In the genomic region with DNA sequence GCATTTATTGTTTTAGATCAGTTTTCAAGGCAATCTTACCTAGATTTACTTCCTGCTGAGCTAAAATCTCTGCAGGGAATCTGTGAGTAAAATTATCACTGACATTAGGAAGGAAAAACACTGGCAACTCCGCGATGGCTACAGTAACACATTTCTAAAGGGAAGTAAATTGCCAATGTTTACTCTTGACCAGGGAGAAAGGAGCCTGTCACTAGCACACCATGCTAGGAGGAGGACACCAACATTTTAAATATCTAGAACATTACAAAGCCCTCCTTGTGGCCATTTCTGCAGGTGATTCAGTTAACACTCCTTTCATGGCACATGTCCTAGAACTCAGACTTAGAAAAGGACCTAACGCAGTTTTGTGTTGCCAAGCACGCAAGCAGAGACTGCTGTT, we compare ENCODE assay signal across 20 cellular contexts. TPM values are rescaled to one million over a fixed set of nuclear protein-coding genes. Genes with fewer than 3 reads are reported as not detected.
DNase-seq lines count a peak whose midpoint lies in the region; ATAC-seq and TF ChIP-seq lines count a peak whose summit lies in the region.
"Had no signal": no experiment of that assay in that cellular context is flagged by ENCODE, and none has a peak within 500 bp of the region (broad histone marks: within the 10 kb centered on the region; RNA-seq: fewer than 3 reads in every experiment).

No MANE protein-coding gene starts in this region.

- H3K27me3 Mint-ChIP-seq in brain (no peaks in the 10 kb centered on the region), nephron progenitor cell (ENCODE audit: low read depth, poor library complexity) (no peaks in the 10 kb centered on the region)
- H3K27me3 Mint-ChIP-seq in naive thymus-derived CD4-positive, alpha-beta T cell: peaks cover 0 to 4% (median 0%) of the 10 kb centered on the region in 5 donors

- H3K27ac Mint-ChIP-seq in brain (peak overlapping the region in 4 of 5 experiments; percentile 3 to 78 (median 24)), nephron progenitor cell (peak overlapping the region; percentile 79)
- H3K27ac Mint-ChIP-seq in naive thymus-derived CD4-positive, alpha-beta T cell: no peak overlapping the region
- H3K27ac Mint-ChIP-seq: CD8-positive, alpha-beta T cell had no signal

- no peak for TF ChIP-seq POLR2A in upper lobe of left lung (IDR thresholded peaks at IDR 0.05)

- TF ChIP-seq EP300 in upper lobe of left lung (IDR thresholded peaks at IDR 0.05): no peak

- WGBS in upper lobe of left lung, 2 donors: 55 to 67% methylated on average over 4 of the region's 4 CpGs

- H3K4me1 Mint-ChIP-seq in brain (peaks cover 44% of the 10 kb centered on the region), nephron progenitor cell (peaks cover 27% of the 10 kb centered on the region)
- peaks cover 0 to 10% (median 0%) of the 10 kb centered on the region in 7 donors for H3K4me1 Mint-ChIP-seq in naive thymus-derived CD4-positive, alpha-beta T cell

- H3K27me3 ChIP-seq in upper lobe of left lung: no peaks in the 10 kb centered on the region
- H3K27me3 ChIP-seq in naive thymus-derived CD4-positive, alpha-beta T cell (ENCODE audit: control insufficient read depth in 2 of 2, insufficient read depth in 2 of 2, low read length in 2 of 2): no peaks in the 10 kb centered on the region
- H3K27me3 ChIP-seq: BLaER1 had no signal

- peaks cover 22% of the 10 kb centered on the region for H3K36me3 Mint-ChIP-seq in brain
- peaks cover 34% of the 10 kb centered on the region for H3K36me3 Mint-ChIP-seq in nephron progenitor cell (ENCODE audit: low read depth)
- no peaks in the 10 kb centered on the region for H3K36me3 Mint-ChIP-seq in naive thymus-derived CD4-positive, alpha-beta T cell
- H3K36me3 Mint-ChIP-seq: CD8-positive, alpha-beta T cell had no signal

- no peaks in the 10 kb centered on the region for H3K9me3 ChIP-seq in upper lobe of left lung
- H3K9me3 ChIP-seq in naive thymus-derived CD4-positive, alpha-beta T cell (ENCODE audit: control insufficient read depth in 2 of 3, low read length in 3 of 3): no peaks in the 10 kb centered on the region
- H3K9me3 ChIP-seq: A549, SK-N-SH had no signal

- no peak overlapping the region for H3K27ac ChIP-seq in upper lobe of left lung
- no peak overlapping the region for H3K27ac ChIP-seq in naive thymus-derived CD4-positive, alpha-beta T cell (ENCODE audit: low read depth, low read length)
- H3K27ac ChIP-seq: A549, BLaER1 had no signal

- no peak for TF ChIP-seq CTCF in brain (conservative IDR thresholded peaks at IDR 0.05)
- no peak for TF ChIP-seq CTCF in nephron progenitor cell (IDR thresholded peaks at IDR 0.05)
- TF ChIP-seq CTCF in upper lobe of left lung (IDR thresholded peaks at IDR 0.05): no peak

- CTCF ChIA-PET in naive thymus-derived CD4-positive, alpha-beta T cell (lab: Charles Lee): no interaction called here

- H3K9me3 Mint-ChIP-seq in brain (no peaks in the 10 kb centered on the region), nephron progenitor cell (no peaks in the 10 kb centered on the region)
- H3K9me3 Mint-ChIP-seq in naive thymus-derived CD4-positive, alpha-beta T cell: peaks cover 0 to 3% (median 0%) of the 10 kb centered on the region in 11 donors
- H3K9me3 Mint-ChIP-seq: CD8-positive, alpha-beta T cell had no signal

- POLR2A ChIA-PET in naive thymus-derived CD4-positive, alpha-beta T cell (lab: Charles Lee): no interaction called here

- no peak for ATAC-seq in upper lobe of left lung (ENCODE audit: low FRiP score in 2 of 2)
- ATAC-seq in naive thymus-derived CD4-positive, alpha-beta T cell: no peak
- ATAC-seq: A549; CD8-positive, alpha-beta T cell; HCT116 had no signal

- H3K4me3 ChIP-seq in upper lobe of left lung: no peak overlapping the region
- H3K4me3 ChIP-seq in naive thymus-derived CD4-positive, alpha-beta T cell (ENCODE audit: low read length): no peak overlapping the region
- H3K4me3 ChIP-seq: A549, BLaER1 had no signal

- intact Hi-C loops in naive thymus-derived CD4-positive, alpha-beta T cell (cut with micrococcal nuclease): no loop called here

- H3K36me3 ChIP-seq in upper lobe of left lung: no peaks in the 10 kb centered on the region
- H3K36me3 ChIP-seq in naive thymus-derived CD4-positive, alpha-beta T cell (ENCODE audit: control insufficient read depth in 2 of 3, insufficient read depth in 3 of 3, low read length in 3 of 3): no peaks in the 10 kb centered on the region

- peak; percentile 59 for DNase-seq in COR-L47 (lab: John Stamatoyannopoulos, UW)
- DNase-seq in HuH-7 (ENCODE audit: low spot score): peak; percentile 6
- DNase-seq in nephron progenitor cell: no peak
- no peak for DNase-seq in upper lobe of left lung
- DNase-seq in naive thymus-derived CD4-positive, alpha-beta T cell: no peak
- DNase-seq in NCI-H1694 treated with DMSO at 0.1 percent for 48 hours (lab: John Stamatoyannopoulos, UW): no peak
- DNase-seq: CD8-positive, alpha-beta T cell; DMS53; EL; NCI-H1105 treated with DMSO at 0.1 percent for 48 hours; NCI-H2029; NCI-H2171; NCI-H446; NCI-H526 treated with DMSO at 0.1 percent for 48 hours; SHP77; SK-N-SH had no signal

- peaks cover 0 to 5% (median 4%) of the 10 kb centered on the region in 4 donors for H3K4me1 ChIP-seq in upper lobe of left lung
- H3K4me1 ChIP-seq in naive thymus-derived CD4-positive, alpha-beta T cell (ENCODE audit: control insufficient read depth in 2 of 2, insufficient read depth in 2 of 2, low read length in 2 of 2): no peaks in the 10 kb centered on the region
- H3K4me1 ChIP-seq: A549 had no signal

- H3K4me3 Mint-ChIP-seq in brain (no peak overlapping the region), nephron progenitor cell (no peak overlapping the region)
- no peak overlapping the region for H3K4me3 Mint-ChIP-seq in naive thymus-derived CD4-positive, alpha-beta T cell
- H3K4me3 Mint-ChIP-seq: CD8-positive, alpha-beta T cell had no signal

RNA-seq across cellular contexts. Expression of a gene that starts 58.4 kb away (rescaled TPM):
- polyA plus RNA-seq in brain (ENCODE audit: insufficient read depth, low read depth, low replicate concordance): 29.3 TPM
- 100 to 1,000 TPM in 1 of 6 donors, 10 to 100 TPM in 5; 70.6 to 115 (median 92.4) TPM for total RNA-seq in upper lobe of left lung
- total RNA-seq in naive thymus-derived CD4-positive, alpha-beta T cell: 10 to 100 TPM in 1 of 5 experiments, 1 to 10 TPM in 4; 2.3 to 21.8 (median 2.6) TPM
- polyA plus RNA-seq in naive thymus-derived CD4-positive, alpha-beta T cell: 1 to 10 TPM in 1 of 2 donors, under 1 TPM in 1; 0.94 to 3.0 TPM

Comparison
In these comparisons a context has a peak if more than half of its experiments do, and no peak if none do; other contexts are left out.
1. DNase-seq: peak in COR-L47 (single experiment) and HuH-7 (single experiment); none in nephron progenitor cell (single experiment), upper lobe of left lung (0 of 2), naive thymus-derived CD4-positive, alpha-beta T cell (0 of 9) and NCI-H1694 treated with DMSO at 0.1 percent for 48 hours (single experiment).
2. H3K27ac Mint-ChIP-seq: peak in brain (4 of 5) and nephron progenitor cell (single experiment); none in naive thymus-derived CD4-positive, alpha-beta T cell (0 of 9).